In the genomic region with DNA sequence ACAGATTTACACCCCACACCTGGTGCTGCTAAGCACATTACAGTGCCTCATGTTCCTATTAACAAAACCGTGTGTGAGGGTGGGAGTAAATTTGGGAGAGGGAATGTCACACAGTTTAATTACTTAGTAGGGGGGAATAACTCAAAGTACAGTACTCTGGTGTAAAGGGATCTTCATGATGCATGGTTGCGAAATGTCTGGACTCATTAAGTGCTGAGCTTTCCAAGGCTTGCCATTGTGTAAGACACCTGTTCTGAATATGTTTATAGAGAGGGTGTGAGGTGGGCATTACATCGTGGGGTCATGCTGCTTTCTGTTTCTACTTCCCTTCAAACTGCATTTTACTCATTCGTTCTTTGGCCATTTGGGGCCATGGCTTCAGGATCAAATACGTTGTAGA, we compare ENCODE assay signal across 2 cellular contexts.
TF ChIP-seq lines count a peak whose summit lies in the region.

No MANE protein-coding gene starts in this region.

TF ChIP-seq in H1, 55 proteins besides CTCF, POLR2A, EP300 and RAD21 (continued from another document):
- TF ChIP-seq NRF1 (IDR thresholded peaks at IDR 0.05; ENCODE audit: low read depth, low read length), result no peak
- no peak for TF ChIP-seq CHD1 (IDR thresholded peaks at IDR 0.05; ENCODE audit: low read depth, low read length)

TF ChIP-seq in HepG2, 621 proteins besides CTCF, POLR2A, EP300 and RAD21:
- TF ChIP-seq CEBPB (IDR thresholded peaks at IDR 0.05; ENCODE audit: borderline replicate concordance, low read depth, low read length) (peak; percentile 90), ZNF451 (CRISPR knock-in tag; IDR thresholded peaks at IDR 0.05) (no peak), CBX2 (IDR thresholded peaks at IDR 0.05; ENCODE audit: low read depth, low read length) (no peak), CBX2 (CRISPR knock-in tag; IDR thresholded peaks at IDR 0.05; ENCODE audit: low read depth) (no peak), SIN3B (IDR thresholded peaks at IDR 0.05; ENCODE audit: low read length) (no peak), CEBPG (CRISPR knock-in tag; IDR thresholded peaks at IDR 0.05) (peak; percentile 24; the same call in 1 of the 2 replicates), JUNB (CRISPR knock-in tag; IDR thresholded peaks at IDR 0.05; ENCODE audit: borderline replicate concordance) (no peak), ZNF713 (CRISPR knock-in tag; IDR thresholded peaks at IDR 0.05) (no peak), YEATS4 (CRISPR knock-in tag; IDR thresholded peaks at IDR 0.05; ENCODE audit: borderline replicate concordance) (no peak), ZBTB42 (CRISPR knock-in tag; IDR thresholded peaks at IDR 0.05) (no peak), ZNF574 (CRISPR knock-in tag; IDR thresholded peaks at IDR 0.05) (no peak), GMEB2 (CRISPR knock-in tag; IDR thresholded peaks at IDR 0.05; ENCODE audit: low read depth) (no peak), ZFY (CRISPR knock-in tag; IDR thresholded peaks at IDR 0.05) (no peak)
- TF ChIP-seq, protein P1, sequence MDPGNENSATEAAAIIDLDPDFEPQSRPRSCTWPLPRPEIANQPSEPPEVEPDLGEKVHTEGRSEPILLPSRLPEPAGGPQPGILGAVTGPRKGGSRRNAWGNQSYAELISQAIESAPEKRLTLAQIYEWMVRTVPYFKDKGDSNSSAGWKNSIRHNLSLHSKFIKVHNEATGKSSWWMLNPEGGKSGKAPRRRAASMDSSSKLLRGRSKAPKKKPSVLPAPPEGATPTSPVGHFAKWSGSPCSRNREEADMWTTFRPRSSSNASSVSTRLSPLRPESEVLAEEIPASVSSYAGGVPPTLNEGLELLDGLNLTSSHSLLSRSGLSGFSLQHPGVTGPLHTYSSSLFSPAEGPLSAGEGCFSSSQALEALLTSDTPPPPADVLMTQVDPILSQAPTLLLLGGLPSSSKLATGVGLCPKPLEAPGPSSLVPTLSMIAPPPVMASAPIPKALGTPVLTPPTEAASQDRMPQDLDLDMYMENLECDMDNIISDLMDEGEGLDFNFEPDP (CRISPR knock-in tag; conservative IDR thresholded peaks at IDR 0.05), result no peak
- TF ChIP-seq, protein P2, sequence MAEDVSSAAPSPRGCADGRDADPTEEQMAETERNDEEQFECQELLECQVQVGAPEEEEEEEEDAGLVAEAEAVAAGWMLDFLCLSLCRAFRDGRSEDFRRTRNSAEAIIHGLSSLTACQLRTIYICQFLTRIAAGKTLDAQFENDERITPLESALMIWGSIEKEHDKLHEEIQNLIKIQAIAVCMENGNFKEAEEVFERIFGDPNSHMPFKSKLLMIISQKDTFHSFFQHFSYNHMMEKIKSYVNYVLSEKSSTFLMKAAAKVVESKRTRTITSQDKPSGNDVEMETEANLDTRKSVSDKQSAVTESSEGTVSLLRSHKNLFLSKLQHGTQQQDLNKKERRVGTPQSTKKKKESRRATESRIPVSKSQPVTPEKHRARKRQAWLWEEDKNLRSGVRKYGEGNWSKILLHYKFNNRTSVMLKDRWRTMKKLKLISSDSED (CRISPR knock-in tag; IDR thresholded peaks at IDR 0.05), result no peak
TF ChIP-seq in HepG2: peak in this region for 2.
